ENCODE assay signal across 12 cellular contexts in genomic region chr3:186589856-186590579, GRCh38. TPM values are rescaled to one million over a fixed set of nuclear protein-coding genes. Genes with fewer than 3 reads are reported as not detected.
DNase-seq lines count a peak whose midpoint lies in the region; ATAC-seq and TF ChIP-seq lines count a peak whose summit lies in the region.
"Had no signal": no experiment of that assay in that cellular context is flagged by ENCODE, and none has a peak within 500 bp of the region (broad histone marks: within the 10 kb centered on the region; RNA-seq: fewer than 3 reads in every experiment).

No MANE protein-coding gene starts in this region.

- H3K36me3 ChIP-seq in RWPE2 (ENCODE audit: low read depth) = peaks cover 14% of the 10 kb centered on the region
- H3K36me3 ChIP-seq in smooth muscle cell (ENCODE audit: low read depth) = peaks cover 7% of the 10 kb centered on the region

- H3K27me3 ChIP-seq in RWPE2 (ENCODE audit: insufficient read depth, poor library complexity, severe bottlenecking) = no peaks in the 10 kb centered on the region
- no peaks in the 10 kb centered on the region for H3K27me3 ChIP-seq in foreskin keratinocyte
- no peaks in the 10 kb centered on the region for H3K27me3 ChIP-seq in smooth muscle cell (ENCODE audit: low read depth)
- H3K27me3 ChIP-seq: neutrophil had no signal

- H3K9ac ChIP-seq in smooth muscle cell (ENCODE audit: low read depth) = no peak overlapping the region

- no peaks in the 10 kb centered on the region for H3K9me3 ChIP-seq in RWPE2 (ENCODE audit: severe bottlenecking)
- H3K9me3 ChIP-seq in smooth muscle cell (replicated peaks; ENCODE audit: low read depth) = no peaks in the 10 kb centered on the region
- H3K9me3 ChIP-seq: neutrophil had no signal

- H3K4me3 ChIP-seq in RWPE2 (ENCODE audit: severe bottlenecking) = no peak overlapping the region
- no peak overlapping the region for H3K4me3 ChIP-seq in smooth muscle cell

- no peak overlapping the region for H3K4me2 ChIP-seq in smooth muscle cell

- H3K4me1 ChIP-seq in RWPE2 (ENCODE audit: insufficient read depth, poor library complexity, severe bottlenecking) (peaks cover 22% of the 10 kb centered on the region), foreskin keratinocyte (peaks cover 25% of the 10 kb centered on the region), smooth muscle cell (ENCODE audit: low read depth) (no peaks in the 10 kb centered on the region)

- no peak overlapping the region for H2AFZ ChIP-seq in smooth muscle cell (ENCODE audit: low read depth)

- H4K20me1 ChIP-seq in smooth muscle cell (ENCODE audit: low read depth) = no peaks in the 10 kb centered on the region

- WGBS in smooth muscle cell (ENCODE audit: low lambda C conversion rate) = 76% methylated on average over 5 of the region's 5 CpGs

- H3K79me2 ChIP-seq in smooth muscle cell (ENCODE audit: low read depth) = no peaks in the 10 kb centered on the region

- H3K27ac ChIP-seq in RWPE2 (ENCODE audit: poor library complexity, severe bottlenecking) (peak overlapping the region; percentile 92), foreskin keratinocyte (peak overlapping the region; percentile 18), smooth muscle cell (ENCODE audit: low read depth) (no peak overlapping the region)
- H3K27ac ChIP-seq: C4-2B, neutrophil had no signal

- TF ChIP-seq CTCF in RWPE2 (IDR thresholded peaks at IDR 0.05; ENCODE audit: poor library complexity, severe bottlenecking) (no peak), foreskin keratinocyte (conservative IDR thresholded peaks at IDR 0.05) (no peak), smooth muscle cell (IDR thresholded peaks at IDR 0.05; ENCODE audit: borderline replicate concordance, insufficient read depth, poor library complexity, severe bottlenecking) (no peak)

- no peaks in the 10 kb centered on the region for H3F3A ChIP-seq in smooth muscle cell (ENCODE audit: low read depth)

- DNase-seq in A172 (ENCODE audit: low spot score) = peak; percentile 57
- DNase-seq in EL = peak; percentile 26
- peak; percentile 73 for DNase-seq in RWPE2 (ENCODE audit: low spot score)
- DNase-seq in foreskin keratinocyte = peak; percentile 96 to 98
- no peak for DNase-seq in smooth muscle cell (lab: John Stamatoyannopoulos, UW; ENCODE audit: unreplicated experiment)
- DNase-seq: stimulated activated CD4-positive, alpha-beta T cell treated with anti-CD3 and anti-CD28 coated beads, Interleukin-4, amount 100 ng/mL, for 1 hour had no signal

- ATAC-seq in RWPE2 (ENCODE audit: low read depth) (peak; percentile 75), foreskin keratinocyte (peak; percentile 80), HG02970 (IDR thresholded peaks at IDR 0.05; ENCODE audit: low FRiP score, unreplicated experiment) (no peak), HG03139 (IDR thresholded peaks at IDR 0.05; ENCODE audit: unreplicated experiment) (no peak), HG03354 (IDR thresholded peaks at IDR 0.05; ENCODE audit: poor library complexity, severe bottlenecking, unreplicated experiment) (no peak)

RNA-seq across cellular contexts. Expression of gene DNAJB11, which starts 19.5 kb away (rescaled TPM):
- total RNA-seq in A172 (2014; rRNA removed; shearing (Covaris generic)) = 175 and 202 TPM in 2 replicates
- 80.8 and 83.7 TPM in 2 replicates for total RNA-seq in foreskin keratinocyte
- 71.6 and 79.9 TPM in 2 replicates for polyA plus RNA-seq in foreskin keratinocyte
- total RNA-seq in smooth muscle cell = 103 and 115 TPM in 2 replicates
- 136 and 138 TPM in 2 replicates for polyA plus RNA-seq in smooth muscle cell

RNA-seq across cellular contexts. Expression of gene AHSG, which starts 22.8 kb away (rescaled TPM):
- not detected in 2 replicates for total RNA-seq in A172 (2014; rRNA removed; shearing (Covaris generic))
- total RNA-seq in foreskin keratinocyte (0.21 TPM in 1 of 2 replicates, not detected in the other), smooth muscle cell (0.18 TPM in 1 of 2 replicates, not detected in the other)
- polyA plus RNA-seq in foreskin keratinocyte (0.17 and 0.26 TPM in 2 replicates), smooth muscle cell (0.16 and 0.26 TPM in 2 replicates)
- total RNA-seq: temporal lobe had no signal

RNA-seq across cellular contexts. Expression of gene TBCCD1, which starts 22.9 kb away (rescaled TPM):
- total RNA-seq in A172 (2014; rRNA removed; shearing (Covaris generic)) = 10.2 and 19.6 TPM in 2 replicates
- total RNA-seq in foreskin keratinocyte = 11.9 and 14.0 TPM in 2 replicates
- 4.6 and 6.7 TPM in 2 replicates for polyA plus RNA-seq in foreskin keratinocyte
- total RNA-seq in smooth muscle cell = 12.2 and 15.2 TPM in 2 replicates
- polyA plus RNA-seq in smooth muscle cell = 15.5 and 19.5 TPM in 2 replicates

RNA-seq across cellular contexts. Expression of gene CRYGS, which starts 45.8 kb away (rescaled TPM):
- total RNA-seq in A172 (2014; rRNA removed; shearing (Covaris generic)) = 0.24 and 0.31 TPM in 2 replicates
- total RNA-seq in foreskin keratinocyte (1.1 and 1.3 TPM in 2 replicates), smooth muscle cell (5.5 and 9.2 TPM in 2 replicates)
- polyA plus RNA-seq in foreskin keratinocyte (1.2 and 1.5 TPM in 2 replicates), smooth muscle cell (6.6 and 13.5 TPM in 2 replicates)

RNA-seq across cellular contexts. Expression of gene FETUB, which starts 50.2 kb away (rescaled TPM):
- 0.45 TPM in 1 of 2 replicates, not detected in the other for total RNA-seq in A172 (2014; rRNA removed; shearing (Covaris generic))
- 0.07 TPM in 1 of 2 replicates, not detected in the other for total RNA-seq in foreskin keratinocyte
- not detected in 2 replicates for polyA plus RNA-seq in foreskin keratinocyte
- 1.9 TPM in 1 of 2 replicates, not detected in the other for total RNA-seq in smooth muscle cell
- not detected in 2 replicates for polyA plus RNA-seq in smooth muscle cell
- total RNA-seq: temporal lobe had no signal

Comparison
In these comparisons a context has a peak if more than half of its experiments do, and no peak if none do; other contexts are left out.
1. ATAC-seq: peak in RWPE2 (single experiment) and foreskin keratinocyte (single experiment); none in HG02970 (single experiment), HG03139 (single experiment) and HG03354 (single experiment).